17 cellular contexts compared by ENCODE assay signal in the genomic region with DNA sequence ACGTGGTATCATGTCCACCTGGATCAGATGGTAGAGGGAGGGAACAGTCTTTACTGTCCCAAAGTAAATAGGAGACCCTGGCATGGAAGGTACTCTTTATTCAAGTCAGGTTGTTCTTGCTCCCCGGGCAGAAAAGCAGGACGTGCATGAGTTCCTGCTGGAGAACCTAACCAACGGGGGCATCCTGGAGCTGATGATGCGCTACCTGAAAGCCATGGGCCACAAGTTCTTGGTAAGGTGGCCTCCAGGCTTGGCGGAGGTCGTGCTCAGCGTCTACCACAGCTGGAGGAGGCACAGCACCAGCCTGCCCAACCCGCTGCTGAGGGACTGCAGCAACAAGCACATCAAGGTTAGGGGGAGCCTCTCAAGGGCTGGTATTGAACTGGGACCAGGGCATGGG. TPM values are rescaled to one million over a fixed set of nuclear protein-coding genes. Genes with fewer than 3 reads are reported as not detected.
DNase-seq lines count a peak whose midpoint lies in the region; ATAC-seq and TF ChIP-seq lines count a peak whose summit lies in the region.
"Had no signal": no experiment of that assay in that cellular context is flagged by ENCODE, and none has a peak within 500 bp of the region (broad histone marks: within the 10 kb centered on the region; RNA-seq: fewer than 3 reads in every experiment).

No MANE protein-coding gene starts in this region.

- no peak for ATAC-seq in HG03460 (IDR thresholded peaks at IDR 0.05; ENCODE audit: unreplicated experiment)
- ATAC-seq: GM12878 had no signal

- no peaks in the 10 kb centered on the region for H3K79me2 ChIP-seq in fibroblast of lung (ENCODE audit: control insufficient read depth, insufficient read depth, low read length)

- peaks cover 22% of the 10 kb centered on the region for H3K4me1 ChIP-seq in fibroblast of lung (ENCODE audit: control insufficient read depth, extremely low read depth, insufficient read depth, low read length)

- H3K27me3 ChIP-seq in fibroblast of lung (ENCODE audit: control insufficient read depth, insufficient read depth, low read length), result no peaks in the 10 kb centered on the region
- H3K27me3 ChIP-seq: dorsolateral prefrontal cortex had no signal

- peak overlapping the region; percentile 65 for H3K4me2 ChIP-seq in fibroblast of lung (ENCODE audit: extremely low read depth, insufficient read depth, low read length)

- H3K4me3 ChIP-seq in fibroblast of lung (replicated peaks in 1 of 4; ENCODE audit: control extremely low read depth in 1 of 4, insufficient read depth in 1 of 4, low read depth in 3 of 4, low read length in 4 of 4) (no peak overlapping the region), skin epidermis (no peak overlapping the region)
- H3K4me3 ChIP-seq: dorsolateral prefrontal cortex, GM12878 had no signal

- peaks cover 24% of the 10 kb centered on the region for H3K36me3 ChIP-seq in fibroblast of lung (ENCODE audit: control insufficient read depth, insufficient read depth, low read length)

- peak overlapping the region; percentile 65 for H3K27ac ChIP-seq in VCaP
- H3K27ac ChIP-seq in fibroblast of lung (ENCODE audit: insufficient read depth, low read length), result peak overlapping the region; percentile 88
- peak overlapping the region in 12 of 21 experiments; percentile 0 to 84 (median 50) for H3K27ac ChIP-seq in skin epidermis

- DNase-seq in HCEC 1CT (peak; percentile 2), fibroblast of lung (ENCODE audit: low read depth in 2 of 2) (no peak), inferior parietal cortex (ENCODE audit: extremely low spot score) (no peak)
- no peak for DNase-seq in stimulated activated CD4-positive, alpha-beta T cell treated with anti-CD3 and anti-CD28 coated beads, Interleukin-15, amount 100 ng/mL, for 24 hours
- DNase-seq: activated T-cell treated with anti-CD3 and anti-CD28 coated beads, Interleukin-2, amount 50 U/mL, for 1 hour; CD4-positive, CD25-positive, alpha-beta regulatory T cell; dorsolateral prefrontal cortex; Kasumi-1; midbrain; NCI-H1694; occipital lobe; stimulated activated CD4-positive, alpha-beta T cell treated with anti-CD3 and anti-CD28 coated beads, Interleukin-12 subunit alpha, Interleukin-12 subunit beta, amount 100 ng/mL, for 4 hours had no signal

- peak overlapping the region; percentile 5 for H3K9ac ChIP-seq in fibroblast of lung (ENCODE audit: insufficient read depth, low read length)

- no peak for TF ChIP-seq CTCF in VCaP (conservative IDR thresholded peaks at IDR 0.05)
- no peak for TF ChIP-seq CTCF in fibroblast of lung (conservative IDR thresholded peaks at IDR 0.05 in 1 of 2, IDR thresholded peaks at IDR 0.05 in 1 of 2; ENCODE audit: low read depth in 1 of 2, low read length in 2 of 2)

- H2AFZ ChIP-seq in fibroblast of lung (ENCODE audit: low read length), result no peak overlapping the region

- no peaks in the 10 kb centered on the region for H4K20me1 ChIP-seq in fibroblast of lung (ENCODE audit: control insufficient read depth, extremely low read depth, insufficient read depth, low read length)

- H3K9me3 ChIP-seq in fibroblast of lung (ENCODE audit: control insufficient read depth, insufficient read depth, low read depth, low read length), result no peaks in the 10 kb centered on the region

RNA-seq across cellular contexts. Expression of a gene that starts 48.7 kb away (rescaled TPM):
- total RNA-seq in fibroblast of lung, result 29.3 and 47.1 TPM in 2 replicates
- 4.7 and 5.7 TPM in 2 replicates for polyA plus RNA-seq in fibroblast of lung
- polyA plus RNA-seq in fibroblast of lung (2012), result 35.8 and 37.8 TPM in 2 replicates
- 62.5 and 77.3 TPM in 2 replicates for polyA minus RNA-seq in fibroblast of lung (ENCODE audit: low replicate concordance)

RNA-seq across cellular contexts. Expression of a gene that starts 54.5 kb away (rescaled TPM):
- total RNA-seq in fibroblast of lung, result not detected in 2 replicates
- polyA plus RNA-seq in fibroblast of lung, result not detected in 2 replicates
- polyA plus RNA-seq in fibroblast of lung (2012), result not detected in 2 replicates
- not detected in 2 replicates for polyA minus RNA-seq in fibroblast of lung (ENCODE audit: low replicate concordance)
- total RNA-seq: CD4-positive, CD25-positive, alpha-beta regulatory T cell; GM12878; occipital lobe; subcutaneous adipose tissue had no signal
- polyA plus RNA-seq: CD4-positive, CD25-positive, alpha-beta regulatory T cell; GM12878 had no signal
